Comparison of ENCODE assay signal across 12 cellular contexts in genomic region chr4:162523171-162523570, GRCh38.
A peak's percentile ranks its signal among the peaks of the same experiment; 100 is the strongest.
DNase-seq lines count a peak whose midpoint lies in the region; ATAC-seq and TF ChIP-seq lines count a peak whose summit lies in the region.
"Had no signal": no experiment of that assay in that cellular context is flagged by ENCODE, and none has a peak within 500 bp of the region (broad histone marks: within the 10 kb centered on the region; RNA-seq: fewer than 3 reads in every experiment).

No MANE protein-coding gene starts in this region.

- DNase-seq in astrocyte of the hippocampus (ENCODE audit: low read depth, low spot score) (peak; percentile 58), kidney epithelial cell (ENCODE audit: low read depth) (peak; percentile 10), retinal pigment epithelial cell (ENCODE audit: low read depth) (peak; percentile 94), NCI-H82 (lab: John Stamatoyannopoulos, UW) (no peak)
- DNase-seq in activated CD8-positive, alpha-beta memory T cell treated with anti-CD3 and anti-CD28 coated beads, Interleukin-2, amount 50 U/mL, for 4 hours, result no peak
- DNase-seq: Caco-2; CD8-positive, alpha-beta T cell; DMS53; GF-D8 had no signal

- 0 out of 2 replicates have a peak, but pooled peaks have one; percentile 18 for TF ChIP-seq EP300 in Ishikawa (IDR thresholded peaks at IDR 0.05; ENCODE audit: borderline replicate concordance)

- H3K27me3 ChIP-seq in kidney epithelial cell (ENCODE audit: control insufficient read depth, insufficient read depth, low read length), result no peaks in the 10 kb centered on the region

- TF ChIP-seq RAD21 in Ishikawa (IDR thresholded peaks at IDR 0.05; ENCODE audit: low read depth), result no peak

- TF ChIP-seq CTCF in kidney epithelial cell (IDR thresholded peaks at IDR 0.05; ENCODE audit: insufficient read depth, low read length, poor library complexity, severe bottlenecking) (no peak), retinal pigment epithelial cell (conservative IDR thresholded peaks at IDR 0.05; ENCODE audit: low read depth, low read length) (no peak)

- H3K4me3 ChIP-seq in kidney epithelial cell (ENCODE audit: low read depth, low read length) (no peak overlapping the region), retinal pigment epithelial cell (ENCODE audit: low read length) (no peak overlapping the region)

- no peaks in the 10 kb centered on the region for H3K36me3 ChIP-seq in kidney epithelial cell (ENCODE audit: control insufficient read depth, insufficient read depth, low read length)

- ATAC-seq in GM19467 (IDR thresholded peaks at IDR 0.05; ENCODE audit: unreplicated experiment), result no peak
- ATAC-seq: CD8-positive, alpha-beta T cell; HCT116 had no signal

TF ChIP-seq in Ishikawa, 13 proteins besides CTCF, POLR2A, EP300 and RAD21:
- TF ChIP-seq FOXM1 (IDR thresholded peaks at IDR 0.05; ENCODE audit: borderline replicate concordance, low read depth) (no peak), NFIC (IDR thresholded peaks at IDR 0.05) (0 out of 2 replicates have a peak, but pooled peaks have one; percentile 9), EGR1 (IDR thresholded peaks at IDR 0.05) (no peak), TEAD4 (IDR thresholded peaks at IDR 0.05) (0 out of 2 replicates have a peak, but pooled peaks have one; percentile 30)

Comparison
In these comparisons a context has a peak if more than half of its experiments do, and no peak if none do; other contexts are left out.
1. DNase-seq: peak in astrocyte of the hippocampus (single experiment), kidney epithelial cell (single experiment) and retinal pigment epithelial cell (single experiment); none in NCI-H82 (single experiment) and activated CD8-positive, alpha-beta memory T cell treated with anti-CD3 and anti-CD28 coated beads, Interleukin-2, amount 50 U/mL, for 4 hours (single experiment).